Comparison of ENCODE assay signal across 16 cellular contexts in genomic region chr18:49020621-49021021, GRCh38.
A peak's percentile ranks its signal among the peaks of the same experiment; 100 is the strongest.
DNase-seq lines count a peak whose midpoint lies in the region; ATAC-seq, FAIRE-seq and TF ChIP-seq lines count a peak whose summit lies in the region.
"Had no signal": no experiment of that assay in that cellular context is flagged by ENCODE, and none has a peak within 500 bp of the region (broad histone marks: within the 10 kb centered on the region; RNA-seq: fewer than 3 reads in every experiment).

No MANE protein-coding gene starts in this region.

- no peak overlapping the region for H3K18ac ChIP-seq in H9 (ENCODE audit: insufficient read length, low read depth, low read length)

- peaks cover 0 to 2% (median 0%) of the 10 kb centered on the region in 3 experiments; a peak in 1 of 7 replicates for H3K36me3 Mint-ChIP-seq in H9 (ENCODE audit: insufficient read depth in 1 of 3, low read depth in 3 of 3)

- no peak overlapping the region for H3K14ac ChIP-seq in H9 (ENCODE audit: insufficient read depth, low read length)

- H3T11ph ChIP-seq in H9 (ENCODE audit: low read length) = no peak overlapping the region

- no peak for FAIRE-seq in bronchial epithelial cell (lab: Jason Lieb, UNC)

- DNase-seq in AG20443 (ENCODE audit: low spot score) (peak; percentile 37), H9 (peak; percentile 25), bronchial epithelial cell (ENCODE audit: low read depth) (peak; percentile 54), mesenteric fat pad (ENCODE audit: low spot score) (peak; percentile 65), OCI-M2 (lab: John Stamatoyannopoulos, UW; ENCODE audit: unreplicated experiment) (no peak), HuH-7 (ENCODE audit: low spot score) (no peak)
- DNase-seq: C1 segment of cervical spinal cord, GDM1, NCI-H1436 treated with DMSO at 0.1 percent for 48 hours, NCI-H526 had no signal

- no peak for ATAC-seq in GM18861 (IDR thresholded peaks at IDR 0.05; ENCODE audit: unreplicated experiment)
- ATAC-seq in HG03045 (IDR thresholded peaks at IDR 0.05; ENCODE audit: unreplicated experiment) = no peak

- H3K23me2 ChIP-seq in H9 (ENCODE audit: insufficient read length, low read depth, low read length, poor library complexity, severe bottlenecking) = no peaks in the 10 kb centered on the region

- H3K27me3 ChIP-seq in H9 (ENCODE audit: insufficient read depth, low read length) (no peaks in the 10 kb centered on the region), bronchial epithelial cell (ENCODE audit: control insufficient read depth, insufficient read depth, low read length) (no peaks in the 10 kb centered on the region)
- H3K27me3 ChIP-seq: ascending aorta, ovary, SJSA1 had no signal

- H2BK5ac ChIP-seq in H9 (ENCODE audit: insufficient read length, low read length) = no peak overlapping the region

- no peak overlapping the region for H3K27ac ChIP-seq in H9 (ENCODE audit: insufficient read length, low read depth, low read length)
- H3K27ac ChIP-seq: ascending aorta, ovary, SJSA1, VCaP had no signal

- no peak overlapping the region for H2BK12ac ChIP-seq in H9 (ENCODE audit: insufficient read length, low read depth, low read length)

- no peak overlapping the region for H2BK20ac ChIP-seq in H9 (ENCODE audit: low read depth, low read length, poor library complexity, severe bottlenecking)

- no peak overlapping the region for H3K4me3 ChIP-seq in bronchial epithelial cell (ENCODE audit: low read depth, low read length)
- H3K4me3 ChIP-seq: ascending aorta, ovary, SJSA1 had no signal

- H4K5ac ChIP-seq in H9 (ENCODE audit: insufficient read length, low read depth, low read length) = no peak overlapping the region

- no peak for TF ChIP-seq CTCF in H9 (conservative IDR thresholded peaks at IDR 0.05)
- TF ChIP-seq CTCF in bronchial epithelial cell (IDR thresholded peaks at IDR 0.05; ENCODE audit: insufficient read depth, low read length, severe bottlenecking) = no peak

- no peaks in the 10 kb centered on the region for H3K36me3 ChIP-seq in bronchial epithelial cell (ENCODE audit: control insufficient read depth, insufficient read depth, low read length)
- H3K36me3 ChIP-seq: ascending aorta, ovary, SJSA1 had no signal

- no CpG with 5 or more reads among the region's 13 CpGs for WGBS in H9 (ENCODE audit: extremely low coverage, insufficient read length, low lambda C conversion rate)

- H3K9me3 Mint-ChIP-seq in H9 = peaks cover 0 to 3% of the 10 kb centered on the region in 2 experiments; a peak in 2 of 5 replicates

- no peak overlapping the region for H2BK15ac ChIP-seq in H9 (ENCODE audit: low read depth, low read length)

- no peak overlapping the region for H3K56ac ChIP-seq in H9 (ENCODE audit: insufficient read length, low read depth, low read length)

- no peaks in the 10 kb centered on the region; the same call in 1 of the 2 replicates for H3K27me3 Mint-ChIP-seq in H9 (ENCODE audit: low read depth)

- H3K9ac ChIP-seq in H9 (ENCODE audit: extremely low read depth, insufficient read length, low read length) = no peak overlapping the region

- peaks cover 2% of the 10 kb centered on the region; the same call in 1 of the 2 replicates for H3K4me1 ChIP-seq in H9 (ENCODE audit: insufficient read depth, low read length)

- H4K20me1 ChIP-seq in H9 (ENCODE audit: control insufficient read depth, insufficient read depth, insufficient read length) = no peaks in the 10 kb centered on the region

- H3K4me2 ChIP-seq in H9 (ENCODE audit: insufficient read depth, insufficient read length, low read length) = no peak overlapping the region

- H3K4me1 Mint-ChIP-seq in H9 = peaks cover 17 to 19% of the 10 kb centered on the region in 2 experiments

- H2AFZ ChIP-seq in H9 (ENCODE audit: low read length) = no peak overlapping the region

- H3K79me1 ChIP-seq in H9 (ENCODE audit: insufficient read depth, low read depth, low read length, poor library complexity, severe bottlenecking) = no peaks in the 10 kb centered on the region

- no peaks in the 10 kb centered on the region for H3K79me2 ChIP-seq in H9 (ENCODE audit: insufficient read depth, low read length)

- no peak overlapping the region for H2AK5ac ChIP-seq in H9 (ENCODE audit: insufficient read length, low read length)

- no peaks in the 10 kb centered on the region for H3K9me3 ChIP-seq in H9 (ENCODE audit: control insufficient read depth, low read depth, low read length)
- H3K9me3 ChIP-seq: ascending aorta, ovary, SJSA1 had no signal

- H3K23ac ChIP-seq in H9 (ENCODE audit: insufficient read length, low read depth, low read length) = no peak overlapping the region

- H3K27ac Mint-ChIP-seq in H9 = peak overlapping the region in 1 of 3 experiments; percentile 59; a peak in 1 of 7 replicates

- no peak overlapping the region for H4K91ac ChIP-seq in H9 (ENCODE audit: insufficient read length, low read depth, low read length)

- no peak overlapping the region for H4K8ac ChIP-seq in H9 (replicated peaks; ENCODE audit: insufficient read length, low read depth, low read length)

- H3K4ac ChIP-seq in H9 (ENCODE audit: low read depth, low read length) = no peak overlapping the region

- no peak overlapping the region for H2BK120ac ChIP-seq in H9 (ENCODE audit: low read depth, low read length, poor library complexity, severe bottlenecking)

- H3K4me3 Mint-ChIP-seq in H9 = no peak overlapping the region

Comparison
In these comparisons a context has a peak if more than half of its experiments do, and no peak if none do; other contexts are left out.
1. DNase-seq: peak in AG20443 (single experiment), H9 (single experiment), bronchial epithelial cell (single experiment) and mesenteric fat pad (single experiment); none in OCI-M2 (single experiment) and HuH-7 (single experiment).